ENCODE assay signal across 8 cellular contexts in the genomic region with DNA sequence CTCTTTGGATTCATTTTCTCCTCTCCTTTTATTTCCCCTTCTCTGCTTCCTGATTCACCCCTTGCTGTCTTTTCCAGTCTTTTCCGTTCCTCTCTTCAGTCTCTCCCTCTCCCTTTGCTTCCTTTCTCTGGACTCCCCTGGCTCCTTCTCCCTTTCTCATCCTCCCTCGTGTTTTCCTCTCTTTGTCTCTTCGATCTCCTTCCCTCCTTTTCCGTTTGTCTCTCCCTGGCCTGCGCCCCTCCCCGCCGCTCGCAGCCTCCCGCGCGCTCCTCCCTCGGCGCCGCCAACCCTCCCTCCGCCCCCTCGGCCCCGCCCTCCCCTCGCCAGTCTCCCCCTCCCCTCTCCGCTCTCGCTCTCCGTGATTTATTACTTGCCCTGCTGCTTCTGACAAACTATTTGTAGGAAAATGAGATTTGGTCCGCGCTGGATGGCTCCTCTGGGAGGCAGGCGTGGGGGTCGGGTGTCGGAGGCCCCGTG. TPM values are rescaled to one million over a fixed set of nuclear protein-coding genes. Genes with fewer than 3 reads are reported as not detected.
DNase-seq lines count a peak whose midpoint lies in the region; ATAC-seq, FAIRE-seq and TF ChIP-seq lines count a peak whose summit lies in the region.

No MANE protein-coding gene starts in this region.

- H3K4me3 ChIP-seq in SU-DHL-6 (ENCODE audit: insufficient read depth, low read length, poor library complexity, severe bottlenecking) = peak overlapping the region; percentile 41
- H3K4me3 ChIP-seq in astrocyte (ENCODE audit: insufficient read depth, low read depth, low read length) = peak overlapping the region; percentile 62
- H3K4me3 ChIP-seq in iPS DF 6.9 (ENCODE audit: low read length) = peak overlapping the region; percentile 35; the same call in 1 of the 2 replicates
- peak overlapping the region; percentile 26 to 54 (median 41) for H3K4me3 ChIP-seq in skeletal muscle tissue (ENCODE audit: low read length in 3 of 3)

- no peak overlapping the region for H3K27ac ChIP-seq in SU-DHL-6 (ENCODE audit: low read depth, low read length)
- peak overlapping the region; percentile 49 for H3K27ac ChIP-seq in astrocyte (ENCODE audit: low read depth, low read length)
- H3K27ac ChIP-seq in iPS DF 6.9 (ENCODE audit: low read length) = no peak overlapping the region
- H3K27ac ChIP-seq in skeletal muscle tissue (ENCODE audit: low read depth, low read length) = no peak overlapping the region

- H3K36me3 ChIP-seq in SU-DHL-6 (ENCODE audit: low read length) (no peaks in the 10 kb centered on the region), astrocyte (ENCODE audit: insufficient read depth, low read length) (no peaks in the 10 kb centered on the region), iPS DF 6.9 (ENCODE audit: control insufficient read depth, insufficient read depth, low read length) (no peaks in the 10 kb centered on the region), skeletal muscle tissue (ENCODE audit: control insufficient read depth in 3 of 3, insufficient read depth in 3 of 3, low read length in 3 of 3) (no peaks in the 10 kb centered on the region)

- H3K27ac Mint-ChIP-seq in astrocyte (ENCODE audit: unreplicated experiment) = peak overlapping the region; percentile 55

- no peak for FAIRE-seq in astrocyte (lab: Jason Lieb, UNC)

- peak overlapping the region; percentile 90 for H2AFZ ChIP-seq in SU-DHL-6 (ENCODE audit: low read depth, low read length, severe bottlenecking)
- peak overlapping the region; percentile 73 for H2AFZ ChIP-seq in astrocyte (ENCODE audit: low read depth, low read length)

- no peaks in the 10 kb centered on the region for H3K9me2 ChIP-seq in SU-DHL-6 (replicated peaks; ENCODE audit: insufficient read depth, low read length)

- H3K4me1 ChIP-seq in astrocyte (ENCODE audit: insufficient read depth, low read length) (peaks cover 21% of the 10 kb centered on the region), iPS DF 6.9 (ENCODE audit: control insufficient read depth, insufficient read depth, low read length) (no peaks in the 10 kb centered on the region), skeletal muscle tissue (ENCODE audit: control insufficient read depth in 3 of 3, insufficient read depth in 3 of 3, low read length in 3 of 3) (peaks cover 3 to 5% (median 5%) of the 10 kb centered on the region in 3 donors)

- H3K79me2 ChIP-seq in SU-DHL-6 (ENCODE audit: insufficient read depth, low read length) = no peaks in the 10 kb centered on the region
- peaks cover 5% of the 10 kb centered on the region for H3K79me2 ChIP-seq in astrocyte (ENCODE audit: insufficient read depth, low read length)

- H3K4me3 Mint-ChIP-seq in astrocyte (ENCODE audit: unreplicated experiment) = peak overlapping the region; percentile 88

- H3K9me3 Mint-ChIP-seq in astrocyte (ENCODE audit: unreplicated experiment) = no peaks in the 10 kb centered on the region

- H4K20me1 ChIP-seq in SU-DHL-6 (ENCODE audit: low read depth, low read length) (no peaks in the 10 kb centered on the region), astrocyte (ENCODE audit: insufficient read depth, low read length) (no peaks in the 10 kb centered on the region)

- H3K36me3 Mint-ChIP-seq in astrocyte (ENCODE audit: low read depth, unreplicated experiment) = no peaks in the 10 kb centered on the region

- H3K4me1 Mint-ChIP-seq in astrocyte (ENCODE audit: low read depth, unreplicated experiment) = peaks cover 28% of the 10 kb centered on the region

- H3K9ac ChIP-seq in SU-DHL-6 (ENCODE audit: low read length) = peak overlapping the region; percentile 46
- H3K9ac ChIP-seq in astrocyte (ENCODE audit: low read length) = peak overlapping the region; percentile 79
- H3K9ac ChIP-seq in skeletal muscle tissue (ENCODE audit: low read depth in 1 of 3, low read length in 3 of 3) = no peak overlapping the region

- H3K27me3 ChIP-seq in SU-DHL-6 (ENCODE audit: low read length) (no peaks in the 10 kb centered on the region), astrocyte (ENCODE audit: insufficient read depth, low read length) (no peaks in the 10 kb centered on the region), iPS DF 6.9 (ENCODE audit: control insufficient read depth, insufficient read depth, low read length) (no peaks in the 10 kb centered on the region; the same call in 1 of the 2 replicates), skeletal muscle tissue (ENCODE audit: control insufficient read depth in 3 of 3, insufficient read depth in 3 of 3, low read length in 3 of 3) (peaks cover 0 to 7% (median 0%) of the 10 kb centered on the region in 3 donors)

- H3K9me3 ChIP-seq in SU-DHL-6 (ENCODE audit: insufficient read depth, low read length) = no peaks in the 10 kb centered on the region
- H3K9me3 ChIP-seq in astrocyte (ENCODE audit: insufficient read depth, low read depth, low read length) = no peaks in the 10 kb centered on the region
- no peaks in the 10 kb centered on the region for H3K9me3 ChIP-seq in iPS DF 6.9 (ENCODE audit: control insufficient read depth, insufficient read depth, low read length)
- H3K9me3 ChIP-seq in skeletal muscle tissue (ENCODE audit: control insufficient read depth in 3 of 3, low read length in 3 of 3) = no peaks in the 10 kb centered on the region

- peaks cover 32% of the 10 kb centered on the region for H3K27me3 Mint-ChIP-seq in astrocyte (ENCODE audit: low read depth, unreplicated experiment)

- no CpG with 5 or more reads among the region's 27 CpGs for WGBS in iPS DF 6.9 (ENCODE audit: insufficient coverage, insufficient read length)

- DNase-seq in DMS53 treated with DMSO at 0.1 percent for 48 hours (lab: John Stamatoyannopoulos, UW; ENCODE audit: unreplicated experiment) (peak; percentile 64), NAMALWA (ENCODE audit: low spot score) (peak; percentile 61), astrocyte (ENCODE audit: low read depth) (peak; percentile 55), iPS DF 6.9 (ENCODE audit: low read depth, low spot score) (peak; percentile 25), pons (ENCODE audit: low spot score) (no peak)

- H3K4me2 ChIP-seq in SU-DHL-6 (ENCODE audit: low read depth, low read length, poor library complexity, severe bottlenecking) (peak overlapping the region; percentile 58), astrocyte (ENCODE audit: low read length) (peak overlapping the region; percentile 92)

- no peak for TF ChIP-seq CTCF in SU-DHL-6 (IDR thresholded peaks at IDR 0.05; ENCODE audit: insufficient read depth, low read length, poor library complexity, severe bottlenecking)
- TF ChIP-seq CTCF in astrocyte (IDR thresholded peaks at IDR 0.05; ENCODE audit: insufficient read depth, low read depth, low read length) = no peak

- ATAC-seq in GM21515 (IDR thresholded peaks at IDR 0.05; ENCODE audit: unreplicated experiment) = no peak

- H3F3A ChIP-seq in SU-DHL-6 (ENCODE audit: insufficient read depth) = no peaks in the 10 kb centered on the region

RNA-seq across cellular contexts. Expression of gene PAX8, which starts 46.0 kb away (rescaled TPM):
- total RNA-seq in astrocyte (0.48 and 1.2 TPM in 2 replicates), skeletal muscle tissue (not detected)

Comparison
In these comparisons a context has a peak if more than half of its experiments do, and no peak if none do; other contexts are left out.
1. H3K9ac ChIP-seq: peak in SU-DHL-6 (single experiment) and astrocyte (single experiment); none in skeletal muscle tissue (0 of 3).
2. Peak in every context shown above with its lines, with median percentiles within 50 percentile points of each other: H3K4me3 ChIP-seq.